1 cellular context compared by ENCODE assay signal in the genomic region with DNA sequence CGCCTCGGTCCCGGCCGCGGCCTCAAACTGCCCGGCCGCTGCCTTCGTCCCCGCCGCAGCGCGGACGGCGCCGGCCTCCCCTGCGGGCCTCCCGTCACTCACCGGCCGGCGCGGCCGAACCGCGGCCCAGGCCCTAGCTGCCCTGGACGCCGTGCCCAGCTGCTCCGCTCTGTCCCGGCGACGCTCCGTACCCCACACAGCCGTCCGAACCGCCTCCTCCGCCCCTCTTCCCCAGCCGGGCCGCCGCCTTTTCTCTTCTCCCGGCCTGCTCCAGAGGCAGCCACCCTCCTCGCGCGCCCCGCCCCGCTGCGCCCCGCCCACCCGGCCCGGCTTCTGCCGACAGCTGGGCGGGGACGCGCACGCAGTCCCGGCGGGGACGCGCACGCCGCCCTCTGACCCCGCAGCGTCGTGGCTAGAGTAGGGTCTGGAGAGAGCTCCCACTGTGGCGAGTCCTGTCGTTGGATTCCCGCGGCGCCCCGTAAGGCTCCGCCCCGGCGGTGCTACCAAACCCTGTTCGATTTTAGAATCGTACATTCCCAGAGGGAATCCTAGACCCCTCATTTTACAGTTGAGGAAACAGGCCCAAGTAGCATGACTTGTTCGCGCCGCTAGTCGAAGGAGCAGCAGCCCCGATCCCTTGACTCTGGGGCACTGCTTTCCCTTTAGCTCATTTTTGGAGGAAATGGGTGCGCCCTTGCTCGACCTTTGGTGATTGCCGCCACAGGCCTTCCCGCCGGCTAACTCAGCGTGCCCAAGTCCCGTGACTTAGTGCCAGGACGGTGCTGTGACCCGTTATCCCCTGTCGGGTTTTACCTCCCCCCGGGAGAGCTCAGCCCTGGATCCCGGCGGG.
A peak's percentile ranks its signal among the peaks of the same experiment; 100 is the strongest.
TF ChIP-seq lines count a peak whose summit lies in the region.

A gene with protein sequence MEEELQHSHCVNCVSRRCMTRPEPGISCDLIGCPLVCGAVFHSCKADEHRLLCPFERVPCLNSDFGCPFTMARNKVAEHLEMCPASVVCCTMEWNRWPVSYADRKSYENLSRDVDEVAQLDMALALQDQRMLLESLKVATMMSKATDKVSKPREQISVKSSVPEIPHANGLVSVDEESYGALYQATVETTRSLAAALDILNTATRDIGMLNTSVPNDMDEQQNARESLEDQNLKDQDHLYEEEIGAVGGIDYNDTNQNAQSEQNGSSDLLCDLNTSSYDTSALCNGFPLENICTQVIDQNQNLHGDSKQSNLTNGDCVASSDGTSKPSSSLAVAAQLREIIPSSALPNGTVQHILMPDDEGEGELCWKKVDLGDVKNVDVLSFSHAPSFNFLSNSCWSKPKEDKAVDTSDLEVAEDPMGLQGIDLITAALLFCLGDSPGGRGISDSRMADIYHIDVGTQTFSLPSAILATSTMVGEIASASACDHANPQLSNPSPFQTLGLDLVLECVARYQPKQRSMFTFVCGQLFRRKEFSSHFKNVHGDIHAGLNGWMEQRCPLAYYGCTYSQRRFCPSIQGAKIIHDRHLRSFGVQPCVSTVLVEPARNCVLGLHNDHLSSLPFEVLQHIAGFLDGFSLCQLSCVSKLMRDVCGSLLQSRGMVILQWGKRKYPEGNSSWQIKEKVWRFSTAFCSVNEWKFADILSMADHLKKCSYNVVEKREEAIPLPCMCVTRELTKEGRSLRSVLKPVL (minus strand): TSS at position 295 of the 850 bp plus-strand sequence. CDS start 8,390 bp downstream, outside the sequence.

TF ChIP-seq in K562, 482 proteins besides CTCF, POLR2A, EP300 and RAD21 (continued from another document and continues in another):
- TF ChIP-seq NR4A1 (CRISPR knock-in tag; IDR thresholded peaks at IDR 0.05) (peak; percentile 78; the same call in 1 of the 2 replicates), NR4A1 (tag; IDR thresholded peaks at IDR 0.05) (peak; percentile 80; the same call in 1 of the 2 replicates), POLR2AphosphoS5 (IDR thresholded peaks at IDR 0.05; ENCODE audit: control insufficient read depth, insufficient read depth, low read depth, low read length) (peak; percentile 81), BRD4 (IDR thresholded peaks at IDR 0.05) (peak; percentile 20; the same call in 1 of the 2 replicates), MBD2 (IDR thresholded peaks at IDR 0.05; ENCODE audit: borderline replicate concordance, low read depth) (peak; percentile 31; the same call in 1 of the 2 replicates), BACH1 (tag; IDR thresholded peaks at IDR 0.05) (no peak; the same call in 1 of the 2 replicates), CREM (IDR thresholded peaks at IDR 0.05; ENCODE audit: low read depth) (peak; percentile 80), HEY1 (CRISPR knock-in tag; IDR thresholded peaks at IDR 0.05; ENCODE audit: borderline replicate concordance) (no peak), SREBF2 (CRISPR knock-in tag; IDR thresholded peaks at IDR 0.05) (no peak), POLR2H (tag; IDR thresholded peaks at IDR 0.05; ENCODE audit: low read depth) (peak; percentile 80), ADNP (tag; IDR thresholded peaks at IDR 0.05) (no peak), COPS2 (conservative IDR thresholded peaks at IDR 0.05) (no peak), MAFK (IDR thresholded peaks at IDR 0.05; ENCODE audit: low read length) (no peak), MTA3 (IDR thresholded peaks at IDR 0.05; ENCODE audit: borderline replicate concordance) (0 out of 2 replicates have a peak, but pooled peaks have one; percentile 53), ZNF184 (CRISPR knock-in tag; IDR thresholded peaks at IDR 0.05) (no peak)
- TF ChIP-seq, protein P1, sequence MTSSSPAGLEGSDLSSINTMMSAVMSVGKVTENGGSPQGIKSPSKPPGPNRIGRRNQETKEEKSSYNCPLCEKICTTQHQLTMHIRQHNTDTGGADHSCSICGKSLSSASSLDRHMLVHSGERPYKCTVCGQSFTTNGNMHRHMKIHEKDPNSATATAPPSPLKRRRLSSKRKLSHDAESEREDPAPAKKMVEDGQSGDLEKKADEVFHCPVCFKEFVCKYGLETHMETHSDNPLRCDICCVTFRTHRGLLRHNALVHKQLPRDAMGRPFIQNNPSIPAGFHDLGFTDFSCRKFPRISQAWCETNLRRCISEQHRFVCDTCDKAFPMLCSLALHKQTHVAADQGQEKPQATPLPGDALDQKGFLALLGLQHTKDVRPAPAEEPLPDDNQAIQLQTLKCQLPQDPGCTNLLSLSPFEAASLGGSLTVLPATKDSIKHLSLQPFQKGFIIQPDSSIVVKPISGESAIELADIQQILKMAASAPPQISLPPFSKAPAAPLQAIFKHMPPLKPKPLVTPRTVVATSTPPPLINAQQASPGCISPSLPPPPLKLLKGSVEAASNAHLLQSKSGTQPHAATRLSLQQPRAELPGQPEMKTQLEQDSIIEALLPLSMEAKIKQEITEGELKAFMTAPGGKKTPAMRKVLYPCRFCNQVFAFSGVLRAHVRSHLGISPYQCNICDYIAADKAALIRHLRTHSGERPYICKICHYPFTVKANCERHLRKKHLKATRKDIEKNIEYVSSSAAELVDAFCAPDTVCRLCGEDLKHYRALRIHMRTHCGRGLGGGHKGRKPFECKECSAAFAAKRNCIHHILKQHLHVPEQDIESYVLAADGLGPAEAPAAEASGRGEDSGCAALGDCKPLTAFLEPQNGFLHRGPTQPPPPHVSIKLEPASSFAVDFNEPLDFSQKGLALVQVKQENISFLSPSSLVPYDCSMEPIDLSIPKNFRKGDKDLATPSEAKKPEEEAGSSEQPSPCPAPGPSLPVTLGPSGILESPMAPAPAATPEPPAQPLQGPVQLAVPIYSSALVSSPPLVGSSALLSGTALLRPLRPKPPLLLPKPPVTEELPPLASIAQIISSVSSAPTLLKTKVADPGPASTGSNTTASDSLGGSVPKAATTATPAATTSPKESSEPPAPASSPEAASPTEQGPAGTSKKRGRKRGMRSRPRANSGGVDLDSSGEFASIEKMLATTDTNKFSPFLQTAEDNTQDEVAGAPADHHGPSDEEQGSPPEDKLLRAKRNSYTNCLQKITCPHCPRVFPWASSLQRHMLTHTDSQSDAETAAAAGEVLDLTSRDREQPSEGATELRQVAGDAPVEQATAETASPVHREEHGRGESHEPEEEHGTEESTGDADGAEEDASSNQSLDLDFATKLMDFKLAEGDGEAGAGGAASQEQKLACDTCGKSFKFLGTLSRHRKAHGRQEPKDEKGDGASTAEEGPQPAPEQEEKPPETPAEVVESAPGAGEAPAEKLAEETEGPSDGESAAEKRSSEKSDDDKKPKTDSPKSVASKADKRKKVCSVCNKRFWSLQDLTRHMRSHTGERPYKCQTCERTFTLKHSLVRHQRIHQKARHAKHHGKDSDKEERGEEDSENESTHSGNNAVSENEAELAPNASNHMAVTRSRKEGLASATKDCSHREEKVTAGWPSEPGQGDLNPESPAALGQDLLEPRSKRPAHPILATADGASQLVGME (CRISPR knock-in tag; IDR thresholded peaks at IDR 0.05), result no peak
- TF ChIP-seq, protein P2, sequence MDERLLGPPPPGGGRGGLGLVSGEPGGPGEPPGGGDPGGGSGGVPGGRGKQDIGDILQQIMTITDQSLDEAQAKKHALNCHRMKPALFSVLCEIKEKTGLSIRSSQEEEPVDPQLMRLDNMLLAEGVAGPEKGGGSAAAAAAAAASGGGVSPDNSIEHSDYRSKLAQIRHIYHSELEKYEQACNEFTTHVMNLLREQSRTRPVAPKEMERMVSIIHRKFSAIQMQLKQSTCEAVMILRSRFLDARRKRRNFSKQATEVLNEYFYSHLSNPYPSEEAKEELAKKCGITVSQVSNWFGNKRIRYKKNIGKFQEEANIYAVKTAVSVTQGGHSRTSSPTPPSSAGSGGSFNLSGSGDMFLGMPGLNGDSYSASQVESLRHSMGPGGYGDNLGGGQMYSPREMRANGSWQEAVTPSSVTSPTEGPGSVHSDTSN (CRISPR knock-in tag; IDR thresholded peaks at IDR 0.05; ENCODE audit: low read depth), result no peak
- TF ChIP-seq, protein P2 (tag; conservative IDR thresholded peaks at IDR 0.05; ENCODE audit: low read depth), result no peak
- TF ChIP-seq, protein P3, sequence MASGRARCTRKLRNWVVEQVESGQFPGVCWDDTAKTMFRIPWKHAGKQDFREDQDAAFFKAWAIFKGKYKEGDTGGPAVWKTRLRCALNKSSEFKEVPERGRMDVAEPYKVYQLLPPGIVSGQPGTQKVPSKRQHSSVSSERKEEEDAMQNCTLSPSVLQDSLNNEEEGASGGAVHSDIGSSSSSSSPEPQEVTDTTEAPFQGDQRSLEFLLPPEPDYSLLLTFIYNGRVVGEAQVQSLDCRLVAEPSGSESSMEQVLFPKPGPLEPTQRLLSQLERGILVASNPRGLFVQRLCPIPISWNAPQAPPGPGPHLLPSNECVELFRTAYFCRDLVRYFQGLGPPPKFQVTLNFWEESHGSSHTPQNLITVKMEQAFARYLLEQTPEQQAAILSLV (tag; IDR thresholded peaks at IDR 0.05), result no peak
- TF ChIP-seq, protein P4, sequence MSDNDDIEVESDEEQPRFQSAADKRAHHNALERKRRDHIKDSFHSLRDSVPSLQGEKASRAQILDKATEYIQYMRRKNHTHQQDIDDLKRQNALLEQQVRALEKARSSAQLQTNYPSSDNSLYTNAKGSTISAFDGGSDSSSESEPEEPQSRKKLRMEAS (CRISPR knock-in tag; IDR thresholded peaks at IDR 0.05), result peak; percentile 28
- TF ChIP-seq, protein P5, sequence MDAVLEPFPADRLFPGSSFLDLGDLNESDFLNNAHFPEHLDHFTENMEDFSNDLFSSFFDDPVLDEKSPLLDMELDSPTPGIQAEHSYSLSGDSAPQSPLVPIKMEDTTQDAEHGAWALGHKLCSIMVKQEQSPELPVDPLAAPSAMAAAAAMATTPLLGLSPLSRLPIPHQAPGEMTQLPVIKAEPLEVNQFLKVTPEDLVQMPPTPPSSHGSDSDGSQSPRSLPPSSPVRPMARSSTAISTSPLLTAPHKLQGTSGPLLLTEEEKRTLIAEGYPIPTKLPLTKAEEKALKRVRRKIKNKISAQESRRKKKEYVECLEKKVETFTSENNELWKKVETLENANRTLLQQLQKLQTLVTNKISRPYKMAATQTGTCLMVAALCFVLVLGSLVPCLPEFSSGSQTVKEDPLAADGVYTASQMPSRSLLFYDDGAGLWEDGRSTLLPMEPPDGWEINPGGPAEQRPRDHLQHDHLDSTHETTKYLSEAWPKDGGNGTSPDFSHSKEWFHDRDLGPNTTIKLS (IDR thresholded peaks at IDR 0.05; ENCODE audit: borderline replicate concordance, low read depth), result peak; percentile 34; the same call in 1 of the 2 replicates
- TF ChIP-seq, protein P6, sequence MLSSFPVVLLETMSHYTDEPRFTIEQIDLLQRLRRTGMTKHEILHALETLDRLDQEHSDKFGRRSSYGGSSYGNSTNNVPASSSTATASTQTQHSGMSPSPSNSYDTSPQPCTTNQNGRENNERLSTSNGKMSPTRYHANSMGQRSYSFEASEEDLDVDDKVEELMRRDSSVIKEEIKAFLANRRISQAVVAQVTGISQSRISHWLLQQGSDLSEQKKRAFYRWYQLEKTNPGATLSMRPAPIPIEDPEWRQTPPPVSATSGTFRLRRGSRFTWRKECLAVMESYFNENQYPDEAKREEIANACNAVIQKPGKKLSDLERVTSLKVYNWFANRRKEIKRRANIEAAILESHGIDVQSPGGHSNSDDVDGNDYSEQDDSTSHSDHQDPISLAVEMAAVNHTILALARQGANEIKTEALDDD (IDR thresholded peaks at IDR 0.05), result no peak
- TF ChIP-seq, protein P7, sequence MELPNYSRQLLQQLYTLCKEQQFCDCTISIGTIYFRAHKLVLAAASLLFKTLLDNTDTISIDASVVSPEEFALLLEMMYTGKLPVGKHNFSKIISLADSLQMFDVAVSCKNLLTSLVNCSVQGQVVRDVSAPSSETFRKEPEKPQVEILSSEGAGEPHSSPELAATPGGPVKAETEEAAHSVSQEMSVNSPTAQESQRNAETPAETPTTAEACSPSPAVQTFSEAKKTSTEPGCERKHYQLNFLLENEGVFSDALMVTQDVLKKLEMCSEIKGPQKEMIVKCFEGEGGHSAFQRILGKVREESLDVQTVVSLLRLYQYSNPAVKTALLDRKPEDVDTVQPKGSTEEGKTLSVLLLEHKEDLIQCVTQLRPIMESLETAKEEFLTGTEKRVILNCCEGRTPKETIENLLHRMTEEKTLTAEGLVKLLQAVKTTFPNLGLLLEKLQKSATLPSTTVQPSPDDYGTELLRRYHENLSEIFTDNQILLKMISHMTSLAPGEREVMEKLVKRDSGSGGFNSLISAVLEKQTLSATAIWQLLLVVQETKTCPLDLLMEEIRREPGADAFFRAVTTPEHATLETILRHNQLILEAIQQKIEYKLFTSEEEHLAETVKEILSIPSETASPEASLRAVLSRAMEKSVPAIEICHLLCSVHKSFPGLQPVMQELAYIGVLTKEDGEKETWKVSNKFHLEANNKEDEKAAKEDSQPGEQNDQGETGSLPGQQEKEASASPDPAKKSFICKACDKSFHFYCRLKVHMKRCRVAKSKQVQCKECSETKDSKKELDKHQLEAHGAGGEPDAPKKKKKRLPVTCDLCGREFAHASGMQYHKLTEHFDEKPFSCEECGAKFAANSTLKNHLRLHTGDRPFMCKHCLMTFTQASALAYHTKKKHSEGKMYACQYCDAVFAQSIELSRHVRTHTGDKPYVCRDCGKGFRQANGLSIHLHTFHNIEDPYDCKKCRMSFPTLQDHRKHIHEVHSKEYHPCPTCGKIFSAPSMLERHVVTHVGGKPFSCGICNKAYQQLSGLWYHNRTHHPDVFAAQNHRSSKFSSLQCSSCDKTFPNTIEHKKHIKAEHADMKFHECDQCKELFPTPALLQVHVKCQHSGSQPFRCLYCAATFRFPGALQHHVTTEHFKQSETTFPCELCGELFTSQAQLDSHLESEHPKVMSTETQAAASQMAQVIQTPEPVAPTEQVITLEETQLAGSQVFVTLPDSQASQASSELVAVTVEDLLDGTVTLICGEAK (IDR thresholded peaks at IDR 0.05), result peak; percentile 32; the same call in 1 of the 2 replicates
- TF ChIP-seq, protein P7 (CRISPR knock-in tag; IDR thresholded peaks at IDR 0.05), result no peak
